Comparison of ENCODE assay signal across 8 cellular contexts in the genomic region with DNA sequence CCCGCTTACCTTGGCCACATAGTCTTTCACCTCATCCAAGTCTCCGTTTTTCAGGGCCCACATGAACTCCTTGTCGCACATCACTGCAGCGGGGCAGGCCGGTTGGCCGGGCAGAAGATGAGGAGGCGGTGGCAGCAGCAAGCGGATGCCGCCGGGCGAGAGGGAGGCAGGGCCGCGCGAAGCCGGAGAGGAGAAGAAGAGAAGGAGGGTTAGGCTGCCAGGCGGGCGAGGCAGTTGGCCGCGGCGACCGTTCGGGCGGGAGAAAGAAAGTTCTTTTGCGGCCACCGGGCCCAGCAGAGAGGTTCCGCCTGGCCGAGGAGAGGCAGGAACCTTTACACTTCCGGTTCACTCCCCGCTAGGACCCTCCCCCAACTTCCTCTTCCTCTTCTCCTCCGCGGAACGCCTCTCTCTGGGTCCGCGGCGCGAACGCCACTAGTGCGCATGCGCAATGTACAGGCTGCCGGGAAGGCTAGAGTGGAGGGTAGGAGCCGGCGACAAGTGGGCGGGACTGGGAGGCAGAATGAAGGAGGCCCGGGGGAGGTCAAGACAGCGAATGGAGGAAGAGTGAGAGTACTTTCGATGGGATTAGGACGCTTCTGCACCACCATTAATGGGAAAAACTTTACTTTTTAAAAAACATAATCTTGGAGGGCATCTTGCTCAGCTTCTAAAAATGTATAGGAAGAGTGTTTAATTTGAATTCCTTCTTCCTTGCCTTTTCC. TPM values are rescaled to one million over a fixed set of nuclear protein-coding genes. Genes with fewer than 3 reads are reported as not detected.
A peak's percentile ranks its signal among the peaks of the same experiment; 100 is the strongest.
DNase-seq lines count a peak whose midpoint lies in the region; ATAC-seq, FAIRE-seq and TF ChIP-seq lines count a peak whose summit lies in the region.

A gene with protein sequence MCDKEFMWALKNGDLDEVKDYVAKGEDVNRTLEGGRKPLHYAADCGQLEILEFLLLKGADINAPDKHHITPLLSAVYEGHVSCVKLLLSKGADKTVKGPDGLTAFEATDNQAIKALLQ (minus strand): TSS at position 340 of the 722 bp plus-strand sequence. CDS start 259 bp downstream, at position 81.

- DNase-seq in NCI-H2107 treated with DMSO at 0.1 percent for 48 hours (lab: John Stamatoyannopoulos, UW; ENCODE audit: unreplicated experiment) (peak; percentile 99), body of pancreas (peak; percentile 97 to 99 (median 98)), iPS DF 19.7 (ENCODE audit: low read depth, low spot score) (peak; percentile 87), sciatic nerve (ENCODE audit: low spot score) (peak; percentile 100)

- peak within 1 kb of the TSS; percentile 71 for H3K27ac ChIP-seq in 22Rv1
- peak within 1 kb of the TSS; percentile 48 to 88 (median 65) for H3K27ac ChIP-seq in body of pancreas

- intact Hi-C loops in body of pancreas (cut with DNase I) (no loop called here), sciatic nerve (cut with DNase I) (no loop called here)

- peak within 1 kb of the TSS; percentile 90 to 100 for H3K4me3 ChIP-seq in body of pancreas

- no peaks in the 10 kb centered on the region for H3K36me3 ChIP-seq in body of pancreas (replicated peaks in 1 of 2; ENCODE audit: insufficient read depth in 1 of 2, low read depth in 2 of 2)

- ATAC-seq in GM18520 (IDR thresholded peaks at IDR 0.05; ENCODE audit: unreplicated experiment) = peak; percentile 38
- ATAC-seq in HG03064 (IDR thresholded peaks at IDR 0.05; ENCODE audit: low read depth, unreplicated experiment) = peak; percentile 47
- peak; percentile 100 for ATAC-seq in body of pancreas
- peak; percentile 100 for ATAC-seq in sciatic nerve

- H3K27me3 ChIP-seq in body of pancreas = no peaks in the 10 kb centered on the region

- H3K4me1 ChIP-seq in body of pancreas = peaks cover 27% of the 10 kb centered on the region

- WGBS in body of pancreas, 2 donors = 0 to 1% methylated on average over 34 to 47 of the region's 47 CpGs

- peak; percentile 88 for FAIRE-seq in TTC549 (lab: Jason Lieb, UNC)

- TF ChIP-seq CTCF in 22Rv1 (IDR thresholded peaks at IDR 0.05) (no peak), body of pancreas (IDR thresholded peaks at IDR 0.05) (peak in 1 of 7 experiments; percentile 21)

- H3K9me3 ChIP-seq in body of pancreas = no peaks in the 10 kb centered on the region

- TF ChIP-seq POLR2A in body of pancreas (IDR thresholded peaks at IDR 0.05) = peak; percentile 24 to 76 (median 74)

RNA-seq across cellular contexts. Expression of the gene that starts here (rescaled TPM):
- 10 to 100 TPM; 23.1 to 25.1 TPM for total RNA-seq in body of pancreas
- 114 TPM for total RNA-seq in sciatic nerve

Comparison
In these comparisons a context has a peak if more than half of its experiments do, and no peak if none do; other contexts are left out.
1. Peak in every context shown above with its lines: DNase-seq, ATAC-seq, H3K4me3 ChIP-seq and H3K27ac ChIP-seq.
2. ATAC-seq: peak in every context shown above with its lines; median percentile 100 in body of pancreas; 100 in sciatic nerve; 47 in HG03064; 38 in GM18520.